ENCODE assay signal across 8 cellular contexts in genomic region chr18:32019251-32019943, GRCh38. TPM values are rescaled to one million over a fixed set of nuclear protein-coding genes. Genes with fewer than 3 reads are reported as not detected.
DNase-seq lines count a peak whose midpoint lies in the region; ATAC-seq and TF ChIP-seq lines count a peak whose summit lies in the region.

No MANE protein-coding gene starts in this region.

- ATAC-seq in T-cell (replicated peaks in 1 of 4) (peak; percentile 18 to 62 (median 33)), GM21447 (IDR thresholded peaks at IDR 0.05; ENCODE audit: unreplicated experiment) (no peak), GM18867 (IDR thresholded peaks at IDR 0.05; ENCODE audit: unreplicated experiment) (no peak)

- H3K4me3 Mint-ChIP-seq in T-cell, result peak overlapping the region; percentile 99 to 100 (median 99)

- peaks cover 17% of the 10 kb centered on the region for H3K36me3 Mint-ChIP-seq in T-cell

- H3K27me3 Mint-ChIP-seq in T-cell, result no peaks in the 10 kb centered on the region

- peaks cover 49 to 66% (median 51%) of the 10 kb centered on the region in 3 donors for H3K4me1 Mint-ChIP-seq in T-cell

- H3K4me3 ChIP-seq in retinal pigment epithelial cell (ENCODE audit: low read length), result peak overlapping the region; percentile 57

- POLR2A ChIA-PET in T-cell (lab: Charles Lee), result interaction anchor here (0.5 to 2.5 kb wide), 37 partner anchors 10 to 856 kb away, joined by 3 to 65 read pairs (median 4); partner anchors contain the start of genes RNF138 (in 2 of the 2) and TRAPPC8 (in 2 of the 2)

- CTCF ChIA-PET in T-cell (lab: Charles Lee), result interaction anchor here (0.6 to 3.1 kb wide), 18 partner anchors 10 to 106 kb away, joined by 3 to 38 read pairs (median 4); partner anchors contain the start of genes RNF138 (in 1 of the 2) and TRAPPC8 (in 1 of the 2)

- TF ChIP-seq CTCF in retinal pigment epithelial cell (conservative IDR thresholded peaks at IDR 0.05; ENCODE audit: low read depth, low read length), result no peak

- peak overlapping the region; percentile 98 to 99 for H3K27ac Mint-ChIP-seq in T-cell

- peak; percentile 39 for DNase-seq in Daoy (ENCODE audit: low read depth)
- DNase-seq in HT-29 (ENCODE audit: low spot score), result peak; percentile 60
- peak; percentile 34 to 89 (median 72) for DNase-seq in T-cell
- DNase-seq in anterior cingulate cortex (lab: John Stamatoyannopoulos, UW), result peak in 45 of 58 donors; percentile 1 to 67 (median 38)
- peak in 44 of 51 donors; percentile 4 to 78 (median 36) for DNase-seq in hypothalamus (lab: John Stamatoyannopoulos, UW)
- DNase-seq in retinal pigment epithelial cell (ENCODE audit: low read depth), result peak; percentile 5

- H3K9me3 Mint-ChIP-seq in T-cell, result no peaks in the 10 kb centered on the region

RNA-seq across cellular contexts. Expression of gene RNF125, which starts 0.8 kb away (rescaled TPM):
- 0.18 and 0.57 TPM in 2 replicates for total RNA-seq in Daoy (2014; rRNA removed; shearing (Covaris generic))
- 1.7 and 2.1 TPM in 2 replicates for total RNA-seq in HT-29 (2014; rRNA removed; shearing (Covaris generic))
- total RNA-seq in T-cell, result 10 to 100 TPM; 33.6 to 70.1 (median 37.4) TPM

Comparison
In these comparisons a context has a peak if more than half of its experiments do, and no peak if none do; other contexts are left out.
1. DNase-seq: peak in every context shown above with its lines; median percentile 72 in T-cell; 60 in HT-29; 39 in Daoy; 38 in anterior cingulate cortex; 36 in hypothalamus; 5 in retinal pigment epithelial cell.
2. ATAC-seq: peak in T-cell (4 of 4); none in GM21447 (single experiment) and GM18867 (single experiment).
3. RNA of gene RNF125, which starts 0.8 kb away (total RNA-seq): 33.6 to 70.1 TPM in T-cell; 1.7 to 2.1 TPM in HT-29 and 0.18 to 0.57 TPM in Daoy; every median in the first group is over 10 times any median in the second.